ENCODE assay signal across 9 cellular contexts in genomic region chr4:108492816-108493595, GRCh38.
A peak's percentile ranks its signal among the peaks of the same experiment; 100 is the strongest.
DNase-seq lines count a peak whose midpoint lies in the region; ATAC-seq, FAIRE-seq and TF ChIP-seq lines count a peak whose summit lies in the region.
"Had no signal": no experiment of that assay in that cellular context is flagged by ENCODE, and none has a peak within 500 bp of the region (broad histone marks: within the 10 kb centered on the region; RNA-seq: fewer than 3 reads in every experiment).

No MANE protein-coding gene starts in this region.

- TF ChIP-seq POLR2A in body of pancreas (IDR thresholded peaks at IDR 0.05): no peak

- WGBS in body of pancreas, 2 donors: 56 to 90% methylated on average over 1 to 4 of the region's 4 CpGs

- intact Hi-C loops in body of pancreas (cut with DNase I): no loop called here

- H3K27ac ChIP-seq in body of pancreas: no peak overlapping the region
- H3K27ac ChIP-seq: HL-60 had no signal

- no peak overlapping the region for H3K4me3 ChIP-seq in body of pancreas

- H3K9me3 ChIP-seq in body of pancreas: peaks cover 0 to 14% (median 0%) of the 10 kb centered on the region in 3 donors

- no peak for FAIRE-seq in RCC 7860 (lab: Jason Lieb, UNC)

- ATAC-seq in HG03280 (IDR thresholded peaks at IDR 0.05; ENCODE audit: unreplicated experiment) (peak; percentile 66), body of pancreas (no peak)

- H3K4me1 ChIP-seq in body of pancreas: no peaks in the 10 kb centered on the region

- no peak for TF ChIP-seq CTCF in body of pancreas (IDR thresholded peaks at IDR 0.05)

- DNase-seq in EH (ENCODE audit: low read depth) (peak; percentile 43), kidney tubule cell (ENCODE audit: low spot score) (peak; percentile 38), body of pancreas (no peak), medulla oblongata (ENCODE audit: extremely low spot score) (no peak), cortex of kidney (lab: John Stamatoyannopoulos, UW) (no peak), RCC 7860 (ENCODE audit: low spot score) (no peak)
- peak; percentile 24 for DNase-seq in activated T-cell treated with anti-CD3 and anti-CD28 coated beads, Interleukin-2, amount 50 U/mL, for 1 hour

- no peaks in the 10 kb centered on the region for H3K27me3 ChIP-seq in body of pancreas

- no peaks in the 10 kb centered on the region for H3K36me3 ChIP-seq in body of pancreas (replicated peaks in 1 of 2; ENCODE audit: insufficient read depth in 1 of 2, low read depth in 2 of 2)

Comparison
In these comparisons a context has a peak if more than half of its experiments do, and no peak if none do; other contexts are left out.
1. DNase-seq: peak in EH (single experiment), activated T-cell treated with anti-CD3 and anti-CD28 coated beads, Interleukin-2, amount 50 U/mL, for 1 hour (single experiment) and kidney tubule cell (single experiment); none in body of pancreas (0 of 4), medulla oblongata (single experiment), cortex of kidney (single experiment) and RCC 7860 (single experiment).